18 cellular contexts compared by ENCODE assay signal in the genomic region with DNA sequence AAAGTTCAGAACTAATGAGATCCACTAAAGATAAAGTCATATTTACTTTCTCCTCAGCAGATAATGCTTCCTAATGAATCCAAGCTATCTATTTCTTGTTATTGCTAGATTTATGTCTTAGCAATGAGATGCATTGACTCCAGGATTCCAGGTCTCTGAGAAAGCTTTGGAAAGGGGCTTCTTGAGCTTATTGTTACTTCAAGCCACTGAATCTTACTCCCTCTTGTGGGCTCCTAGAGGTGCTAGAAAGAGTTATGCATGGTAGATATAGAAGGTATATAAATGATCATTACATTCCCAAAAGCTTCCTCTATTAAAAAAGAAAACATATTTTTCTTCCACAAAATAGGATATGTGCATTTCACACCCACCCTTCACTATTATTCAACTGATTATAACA.
DNase-seq lines count a peak whose midpoint lies in the region; TF ChIP-seq lines count a peak whose summit lies in the region.
"Had no signal": no experiment of that assay in that cellular context is flagged by ENCODE, and none has a peak within 500 bp of the region (broad histone marks: within the 10 kb centered on the region; RNA-seq: fewer than 3 reads in every experiment).

No MANE protein-coding gene starts in this region.

- H3K79me2 ChIP-seq in SK-N-SH (ENCODE audit: insufficient read depth) (no peaks in the 10 kb centered on the region), fibroblast of lung (ENCODE audit: control insufficient read depth, insufficient read depth, low read length) (no peaks in the 10 kb centered on the region), osteoblast (ENCODE audit: insufficient read depth, low read length) (no peaks in the 10 kb centered on the region)

- POLR2A ChIA-PET in SK-N-SH (lab: Yijun Ruan, JAX) = no interaction called here

- no peak overlapping the region for H3K27ac Mint-ChIP-seq in endothelial cell (ENCODE audit: unreplicated experiment)

- no peak overlapping the region for H2AFZ ChIP-seq in SK-N-SH (ENCODE audit: low read depth)
- H2AFZ ChIP-seq in fibroblast of lung (ENCODE audit: low read length) = no peak overlapping the region
- no peak overlapping the region for H2AFZ ChIP-seq in osteoblast (ENCODE audit: low read length)

- H4K20me1 ChIP-seq in SK-N-SH (ENCODE audit: insufficient read depth) (no peaks in the 10 kb centered on the region), fibroblast of lung (ENCODE audit: control insufficient read depth, extremely low read depth, insufficient read depth, low read length) (no peaks in the 10 kb centered on the region), osteoblast (ENCODE audit: insufficient read depth, low read length) (no peaks in the 10 kb centered on the region)

- H3K9ac ChIP-seq in SK-N-SH (no peak overlapping the region), fibroblast of lung (ENCODE audit: insufficient read depth, low read length) (no peak overlapping the region)

- H3K4me3 Mint-ChIP-seq in endothelial cell (ENCODE audit: unreplicated experiment) = no peak overlapping the region

- H3K4me2 ChIP-seq in SK-N-SH (no peak overlapping the region), fibroblast of lung (ENCODE audit: extremely low read depth, insufficient read depth, low read length) (no peak overlapping the region), osteoblast (ENCODE audit: insufficient read depth, low read length) (no peak overlapping the region)

- no peaks in the 10 kb centered on the region for H3K9me2 ChIP-seq in SK-N-SH

- 0 out of 4 replicates have a peak, but pooled peaks of 1 of the 2 experiments have one; percentile 23 for TF ChIP-seq EP300 in SK-N-SH (IDR thresholded peaks at IDR 0.05; ENCODE audit: borderline replicate concordance in 1 of 2, low read depth in 1 of 2, low read length in 1 of 2)
- no peak for TF ChIP-seq EP300 in sigmoid colon (IDR thresholded peaks at IDR 0.05)

- no peaks in the 10 kb centered on the region for H3K4me1 Mint-ChIP-seq in endothelial cell (ENCODE audit: unreplicated experiment)

- TF ChIP-seq CTCF in SK-N-SH (IDR thresholded peaks at IDR 0.05) (peak; percentile 51), fibroblast of lung (conservative IDR thresholded peaks at IDR 0.05 in 1 of 2, IDR thresholded peaks at IDR 0.05 in 1 of 2; ENCODE audit: low read depth in 1 of 2, low read length in 2 of 2) (peak; percentile 31 to 45), osteoblast (IDR thresholded peaks at IDR 0.05; ENCODE audit: extremely low read depth, low read depth, low read length) (peak; percentile 50), endothelial cell (IDR thresholded peaks at IDR 0.05; ENCODE audit: unreplicated experiment) (no peak), sigmoid colon (IDR thresholded peaks at IDR 0.05) (no peak)

- H3K27me3 Mint-ChIP-seq in endothelial cell (ENCODE audit: unreplicated experiment) = no peaks in the 10 kb centered on the region

- CTCF ChIA-PET in SK-N-SH (lab: Yijun Ruan, JAX) = interaction anchor here (1.0 to 3.1 kb wide), 4 partner anchors 12 to 1532 kb away, joined by 3 to 13 read pairs (median 3); no protein-coding TSS in a partner anchor

- H3K9me3 ChIP-seq in SK-N-SH = no peaks in the 10 kb centered on the region
- no peaks in the 10 kb centered on the region for H3K9me3 ChIP-seq in fibroblast of lung (ENCODE audit: control insufficient read depth, insufficient read depth, low read depth, low read length)
- no peaks in the 10 kb centered on the region for H3K9me3 ChIP-seq in osteoblast (ENCODE audit: low read depth, low read length)
- H3K9me3 ChIP-seq in sigmoid colon = no peaks in the 10 kb centered on the region
- H3K9me3 ChIP-seq: gastrocnemius medialis, HAP-1, neutrophil, transverse colon had no signal

- intact Hi-C loops in sigmoid colon (cut with DNase I) = no loop called here

- H3K27me3 ChIP-seq in SK-N-SH (ENCODE audit: insufficient read depth) = no peaks in the 10 kb centered on the region
- H3K27me3 ChIP-seq in fibroblast of lung (ENCODE audit: control insufficient read depth, insufficient read depth, low read length) = no peaks in the 10 kb centered on the region
- H3K27me3 ChIP-seq in osteoblast (ENCODE audit: insufficient read depth, low read length) = no peaks in the 10 kb centered on the region
- H3K27me3 ChIP-seq in sigmoid colon = no peaks in the 10 kb centered on the region
- H3K27me3 ChIP-seq: gastrocnemius medialis, left lung, neutrophil, transverse colon had no signal

- no peaks in the 10 kb centered on the region; a peak in 1 of 4 replicates for H3K4me1 ChIP-seq in SK-N-SH (ENCODE audit: control insufficient read depth in 1 of 2, insufficient read depth in 2 of 2, low read depth in 1 of 2, low read length in 1 of 2)
- no peaks in the 10 kb centered on the region for H3K4me1 ChIP-seq in fibroblast of lung (ENCODE audit: control insufficient read depth, extremely low read depth, insufficient read depth, low read length)
- no peaks in the 10 kb centered on the region for H3K4me1 ChIP-seq in osteoblast (ENCODE audit: insufficient read depth, low read length)
- no peaks in the 10 kb centered on the region for H3K4me1 ChIP-seq in sigmoid colon
- H3K4me1 ChIP-seq: gastrocnemius medialis, HAP-1, left lung, transverse colon had no signal

- DNase-seq in NCI-H1694 treated with DMSO at 0.1 percent for 48 hours (lab: John Stamatoyannopoulos, UW) (peak; percentile 23), NCI-H1694 (lab: John Stamatoyannopoulos, UW) (no peak), SK-N-SH (no peak), fibroblast of lung (ENCODE audit: low read depth in 2 of 2) (peak in 1 of 2 donors; percentile 57), osteoblast (ENCODE audit: insufficient read length, low spot score, missing footprints) (peak; percentile 31), endothelial cell (ENCODE audit: low spot score) (no peak), medulla oblongata (ENCODE audit: extremely low spot score) (no peak), sigmoid colon (no peak)
- DNase-seq: 8988T; activated naive CD4-positive, alpha-beta T cell treated with anti-CD3 and anti-CD28 coated beads, Interleukin-2, amount 50 U/mL, for 16 hours; gastrocnemius medialis; left lung; NCI-H1092; RPMI8226; T-helper 9 cell; transverse colon had no signal

- H3K36me3 Mint-ChIP-seq in endothelial cell (ENCODE audit: low read depth, unreplicated experiment) = no peaks in the 10 kb centered on the region

- TF ChIP-seq RAD21 in SK-N-SH (IDR thresholded peaks at IDR 0.05; ENCODE audit: low read length) = peak; percentile 40

- H3K27ac ChIP-seq in SK-N-SH (ENCODE audit: low read depth in 2 of 2, low read length in 1 of 2) = no peak overlapping the region
- H3K27ac ChIP-seq in fibroblast of lung (ENCODE audit: insufficient read depth, low read length) = no peak overlapping the region
- H3K27ac ChIP-seq in osteoblast (ENCODE audit: low read depth, low read length) = no peak overlapping the region
- no peak overlapping the region for H3K27ac ChIP-seq in sigmoid colon
- H3K27ac ChIP-seq: left lung, neutrophil, transverse colon had no signal

- no peak for TF ChIP-seq POLR2A in sigmoid colon (IDR thresholded peaks at IDR 0.05)

- no peak overlapping the region for H3K4me3 ChIP-seq in SK-N-SH (ENCODE audit: low read depth in 2 of 2, low read length in 1 of 2)
- H3K4me3 ChIP-seq in fibroblast of lung (replicated peaks in 1 of 4; ENCODE audit: control extremely low read depth in 1 of 4, insufficient read depth in 1 of 4, low read depth in 3 of 4, low read length in 4 of 4) = no peak overlapping the region
- no peak overlapping the region for H3K4me3 ChIP-seq in osteoblast (ENCODE audit: insufficient read depth, low read length)
- H3K4me3 ChIP-seq in sigmoid colon = no peak overlapping the region
- H3K4me3 ChIP-seq: gastrocnemius medialis, HAP-1, left lung, transverse colon had no signal

- H3K9me3 Mint-ChIP-seq in endothelial cell (ENCODE audit: unreplicated experiment) = no peaks in the 10 kb centered on the region

- H3F3A ChIP-seq in SK-N-SH (replicated peaks; ENCODE audit: insufficient read depth) = no peaks in the 10 kb centered on the region

- H3K36me3 ChIP-seq in SK-N-SH (replicated peaks in 1 of 2; ENCODE audit: control insufficient read depth in 1 of 2, insufficient read depth in 2 of 2, low read length in 1 of 2) (no peaks in the 10 kb centered on the region), fibroblast of lung (ENCODE audit: control insufficient read depth, insufficient read depth, low read length) (no peaks in the 10 kb centered on the region), osteoblast (ENCODE audit: insufficient read depth, low read length) (no peaks in the 10 kb centered on the region), sigmoid colon (no peaks in the 10 kb centered on the region)
- H3K36me3 ChIP-seq: gastrocnemius medialis, HAP-1, left lung, neutrophil, transverse colon had no signal

TF ChIP-seq in SK-N-SH, 30 proteins besides CTCF, POLR2A, EP300 and RAD21:
- peak; percentile 22; the same call in 1 of the 2 replicates for TF ChIP-seq SMC3 (IDR thresholded peaks at IDR 0.05; ENCODE audit: low read depth, low read length)
- TF ChIP-seq RCOR1 (IDR thresholded peaks at IDR 0.05; ENCODE audit: low read length) = no peak
- peak; percentile 37 for TF ChIP-seq TCF12 (IDR thresholded peaks at IDR 0.05)
- TF ChIP-seq POLR2AphosphoS5 (IDR thresholded peaks at IDR 0.05; ENCODE audit: low read depth, low read length) = no peak
- TF ChIP-seq TEAD4 (IDR thresholded peaks at IDR 0.05; ENCODE audit: borderline replicate concordance, insufficient read depth) = 0 out of 2 replicates have a peak, but pooled peaks have one; percentile 35

Comparison
In these comparisons a context has a peak if more than half of its experiments do, and no peak if none do; other contexts are left out.
1. DNase-seq: peak in NCI-H1694 treated with DMSO at 0.1 percent for 48 hours (single experiment) and osteoblast (single experiment); none in NCI-H1694 (single experiment), SK-N-SH (single experiment), endothelial cell (single experiment), medulla oblongata (single experiment) and sigmoid colon (single experiment).
2. CTCF ChIP-seq: peak in SK-N-SH (single experiment), fibroblast of lung (2 of 2) and osteoblast (single experiment); none in endothelial cell (single experiment) and sigmoid colon (0 of 4).